In genomic region chr19:17391371-17392151, GRCh38 we compare ENCODE assay signal across 8 cellular contexts. TPM values are rescaled to one million over a fixed set of nuclear protein-coding genes. Genes with fewer than 3 reads are reported as not detected.
DNase-seq lines count a peak whose midpoint lies in the region; ATAC-seq and TF ChIP-seq lines count a peak whose summit lies in the region.

No MANE protein-coding gene starts in this region.

- H3K36me3 ChIP-seq in adipocyte (ENCODE audit: control insufficient read depth, insufficient read depth, low read length, severe bottlenecking): no peaks in the 10 kb centered on the region

- TF ChIP-seq CTCF in GM12864 (IDR thresholded peaks at IDR 0.05; ENCODE audit: low read depth, low read length, missing control alignments): no peak

- H3K9me3 Mint-ChIP-seq in IgD-negative memory B cell (no peaks in the 10 kb centered on the region), memory B cell (peaks cover 2% of the 10 kb centered on the region)

- H3K9me3 ChIP-seq in adipocyte (ENCODE audit: control insufficient read depth, low read length): peaks cover 8% of the 10 kb centered on the region

- DNase-seq in GM12864 (ENCODE audit: low read depth) (no peak), adipocyte (ENCODE audit: low read depth) (no peak), memory B cell (ENCODE audit: low spot score in 2 of 2) (no peak), AG08396 (ENCODE audit: low spot score) (no peak), activated gamma-delta T cell (lab: John Stamatoyannopoulos, UW) (no peak)
- no peak for DNase-seq in activated effector memory CD4-positive, alpha-beta T cell treated with anti-CD3 and anti-CD28 coated beads, Interleukin-2, amount 50 U/mL, for 16 hours

- H3K27me3 Mint-ChIP-seq in IgD-negative memory B cell: peaks cover 7% of the 10 kb centered on the region
- H3K27me3 Mint-ChIP-seq in memory B cell: peaks cover 11% of the 10 kb centered on the region

- H3K4me3 ChIP-seq in GM12864 (ENCODE audit: low read depth, low read length): peak overlapping the region; percentile 20
- H3K4me3 ChIP-seq in adipocyte (ENCODE audit: low read length): peak overlapping the region; percentile 84

- H3K27me3 ChIP-seq in adipocyte (replicated peaks; ENCODE audit: control insufficient read depth, insufficient read depth, low read length): peaks cover 4% of the 10 kb centered on the region

- peak overlapping the region; percentile 50 for H3K9ac ChIP-seq in adipocyte (ENCODE audit: low read length)

- peaks cover 10% of the 10 kb centered on the region for H3K4me1 ChIP-seq in adipocyte (ENCODE audit: control insufficient read depth, insufficient read depth, low read length)

- peak overlapping the region; percentile 57 to 91 (median 81) for H3K4me3 Mint-ChIP-seq in IgD-negative memory B cell
- H3K4me3 Mint-ChIP-seq in memory B cell: peak overlapping the region; percentile 64

- H3K27ac Mint-ChIP-seq in IgD-negative memory B cell (peak overlapping the region in 2 of 3 donors; percentile 7 to 86), memory B cell (no peak overlapping the region)

- peaks cover 4 to 13% (median 11%) of the 10 kb centered on the region in 3 donors for H3K4me1 Mint-ChIP-seq in IgD-negative memory B cell
- peaks cover 17% of the 10 kb centered on the region for H3K4me1 Mint-ChIP-seq in memory B cell

- H3K36me3 Mint-ChIP-seq in IgD-negative memory B cell: no peaks in the 10 kb centered on the region
- peaks cover 6% of the 10 kb centered on the region for H3K36me3 Mint-ChIP-seq in memory B cell

- ATAC-seq in memory B cell (ENCODE audit: low read depth): peak; percentile 17
- ATAC-seq in GM21515 (IDR thresholded peaks at IDR 0.05; ENCODE audit: unreplicated experiment): no peak

RNA-seq across cellular contexts. Expression of gene CCDC194, which starts 2.4 kb away (rescaled TPM):
- polyA plus RNA-seq in IgD-negative memory B cell: not detected

RNA-seq across cellular contexts. Expression of gene BST2, which starts 13.9 kb away (rescaled TPM):
- 162 TPM for polyA plus RNA-seq in IgD-negative memory B cell

RNA-seq across cellular contexts. Expression of gene PLVAP, which starts 14.4 kb away (rescaled TPM):
- polyA plus RNA-seq in IgD-negative memory B cell: not detected

RNA-seq across cellular contexts. Expression of gene MVB12A, which starts 28.3 kb away (rescaled TPM):
- polyA plus RNA-seq in IgD-negative memory B cell: 22.2 TPM

RNA-seq across cellular contexts. Expression of gene GTPBP3, which starts 54.2 kb away (rescaled TPM):
- 11.1 TPM for polyA plus RNA-seq in IgD-negative memory B cell
